ENCODE assay signal across 14 cellular contexts in genomic region chr17:55451203-55451641, GRCh38. TPM values are rescaled to one million over a fixed set of nuclear protein-coding genes. Genes with fewer than 3 reads are reported as not detected.
A peak's percentile ranks its signal among the peaks of the same experiment; 100 is the strongest.
DNase-seq lines count a peak whose midpoint lies in the region; ATAC-seq and TF ChIP-seq lines count a peak whose summit lies in the region.
"Had no signal": no experiment of that assay in that cellular context is flagged by ENCODE, and none has a peak within 500 bp of the region (broad histone marks: within the 10 kb centered on the region; RNA-seq: fewer than 3 reads in every experiment).

No MANE protein-coding gene starts in this region.

- no peak overlapping the region for H3K9ac ChIP-seq in DND-41 (ENCODE audit: low read depth, low read length)

- TF ChIP-seq EP300 in esophagus muscularis mucosa (IDR thresholded peaks at IDR 0.05): no peak

- H3K27me3 Mint-ChIP-seq in nephron (ENCODE audit: low read depth): peaks cover 1% of the 10 kb centered on the region

- peak overlapping the region; percentile 78 to 95 (median 93) for H3K27ac Mint-ChIP-seq in nephron
- H3K27ac Mint-ChIP-seq: activated CD4-positive, alpha-beta memory T cell treated with anti-CD3 and anti-CD28 coated beads for 36 hours had no signal

- no peaks in the 10 kb centered on the region for H3K9me3 Mint-ChIP-seq in nephron
- H3K9me3 Mint-ChIP-seq: activated CD4-positive, alpha-beta memory T cell treated with anti-CD3 and anti-CD28 coated beads for 36 hours had no signal

- no peak overlapping the region for H2AFZ ChIP-seq in DND-41 (ENCODE audit: low read depth, low read length)

- H3K4me1 Mint-ChIP-seq in nephron: peaks cover 72% of the 10 kb centered on the region

- H3K36me3 ChIP-seq in DND-41 (ENCODE audit: insufficient read depth, low read length) (no peaks in the 10 kb centered on the region), Peyer's patch (no peaks in the 10 kb centered on the region), esophagus muscularis mucosa (no peaks in the 10 kb centered on the region), uterus (no peaks in the 10 kb centered on the region)

- H3K79me2 ChIP-seq in DND-41 (ENCODE audit: insufficient read depth, low read length): no peaks in the 10 kb centered on the region

- intact Hi-C loops in esophagus muscularis mucosa (cut with DNase I): no loop called here
- intact Hi-C loops in uterus (cut with DNase I; ENCODE audit: low total_unique reads): no loop called here

- peak overlapping the region in 2 of 3 experiments; percentile 1 to 6 for H3K4me3 Mint-ChIP-seq in nephron
- H3K4me3 Mint-ChIP-seq: activated CD4-positive, alpha-beta memory T cell treated with anti-CD3 and anti-CD28 coated beads for 36 hours had no signal

- DNase-seq in DND-41 (peak; percentile 4), Peyer's patch (no peak), esophagus muscularis mucosa (ENCODE audit: extremely low spot score) (no peak), GF-D8 (lab: John Stamatoyannopoulos, UW) (no peak), activated T-cell treated with anti-CD3 and anti-CD28 coated beads for 4 hours (no peak), uterus (no peak), NCI-H69 (lab: John Stamatoyannopoulos, UW) (no peak)
- DNase-seq: activated CD4-positive, alpha-beta memory T cell treated with anti-CD3 and anti-CD28 coated beads for 36 hours; activated naive CD4-positive, alpha-beta T cell; glutamatergic neuron; NCI-H1694 treated with DMSO at 0.1 percent for 48 hours; NCI-H774; psoas muscle had no signal

- WGBS in esophagus muscularis mucosa: 67% methylated on average over 1 of the region's 1 CpG

- no peaks in the 10 kb centered on the region for H3K9me3 ChIP-seq in DND-41 (ENCODE audit: insufficient read depth, low read length, severe bottlenecking)
- no peaks in the 10 kb centered on the region for H3K9me3 ChIP-seq in Peyer's patch
- H3K9me3 ChIP-seq in esophagus muscularis mucosa: no peaks in the 10 kb centered on the region
- H3K9me3 ChIP-seq in uterus: no peaks in the 10 kb centered on the region
- H3K9me3 ChIP-seq: psoas muscle had no signal

- H3K27ac ChIP-seq in DND-41 (ENCODE audit: low read length) (no peak overlapping the region), Peyer's patch (peak overlapping the region in 3 of 4 donors; percentile 21 to 77 (median 34)), esophagus muscularis mucosa (replicated peaks in 1 of 4) (peak overlapping the region; percentile 66 to 86 (median 77)), uterus (no peak overlapping the region)
- H3K27ac ChIP-seq: psoas muscle had no signal

- H3K27me3 ChIP-seq in DND-41 (ENCODE audit: insufficient read depth, low read length, poor library complexity) (no peaks in the 10 kb centered on the region), Peyer's patch (no peaks in the 10 kb centered on the region), esophagus muscularis mucosa (no peaks in the 10 kb centered on the region), uterus (no peaks in the 10 kb centered on the region)

- no peaks in the 10 kb centered on the region for H4K20me1 ChIP-seq in DND-41 (ENCODE audit: insufficient read depth, low read length)

- TF ChIP-seq CTCF in DND-41 (IDR thresholded peaks at IDR 0.05; ENCODE audit: borderline replicate concordance, extremely low read depth, low read length, poor library complexity, severe bottlenecking): no peak
- no peak for TF ChIP-seq CTCF in Peyer's patch (IDR thresholded peaks at IDR 0.05)
- TF ChIP-seq CTCF in esophagus muscularis mucosa (IDR thresholded peaks at IDR 0.05): no peak
- no peak for TF ChIP-seq CTCF in nephron (IDR thresholded peaks at IDR 0.05; ENCODE audit: unreplicated experiment in 3 of 3)
- TF ChIP-seq CTCF in uterus (IDR thresholded peaks at IDR 0.05): no peak

- no peak for TF ChIP-seq POLR2A in Peyer's patch (IDR thresholded peaks at IDR 0.05)
- no peak for TF ChIP-seq POLR2A in esophagus muscularis mucosa (IDR thresholded peaks at IDR 0.05; ENCODE audit: low read depth)
- no peak for TF ChIP-seq POLR2A in uterus (IDR thresholded peaks at IDR 0.05)

- no peaks in the 10 kb centered on the region for H3K36me3 Mint-ChIP-seq in nephron (ENCODE audit: low read depth)
- H3K36me3 Mint-ChIP-seq: activated CD4-positive, alpha-beta memory T cell treated with anti-CD3 and anti-CD28 coated beads for 36 hours had no signal

- H3K4me1 ChIP-seq in DND-41 (ENCODE audit: insufficient read depth, low read length) (peaks cover 5% of the 10 kb centered on the region; the same call in 1 of the 2 replicates), Peyer's patch (peaks cover 0 to 12% (median 0%) of the 10 kb centered on the region in 4 donors), esophagus muscularis mucosa (peaks cover 18 to 79% (median 75%) of the 10 kb centered on the region in 4 donors), uterus (no peaks in the 10 kb centered on the region)

- H3K4me3 ChIP-seq in DND-41 (ENCODE audit: low read depth in 1 of 2, low read length in 2 of 2) (no peak overlapping the region), Peyer's patch (no peak overlapping the region), esophagus muscularis mucosa (no peak overlapping the region), uterus (no peak overlapping the region)
- H3K4me3 ChIP-seq: psoas muscle had no signal

- H3K4me2 ChIP-seq in DND-41 (ENCODE audit: insufficient read depth, low read length): no peak overlapping the region

- no peak for ATAC-seq in DND-41 (ENCODE audit: insufficient read depth, low read depth)
- ATAC-seq: psoas muscle had no signal

RNA-seq across cellular contexts. Expression of gene MMD, which starts 29.6 kb away (rescaled TPM):
- total RNA-seq in Peyer's patch (10 to 100 TPM in 2 of 4 donors, 1 to 10 TPM in 2; 4.5 to 29.7 (median 14.3) TPM), esophagus muscularis mucosa (10 to 100 TPM; 28.5 to 43.9 (median 32.4) TPM), uterus (10 to 100 TPM in 3 of 4 donors, 1 to 10 TPM in 1; 1.3 to 27.9 (median 14.2) TPM)

Comparison
In these comparisons a context has a peak if more than half of its experiments do, and no peak if none do; other contexts are left out.
1. H3K27ac ChIP-seq: peak in Peyer's patch (3 of 4) and esophagus muscularis mucosa (4 of 4); none in DND-41 (single experiment) and uterus (0 of 2).